ENCODE assay signal across 1 cellular context in the genomic region with DNA sequence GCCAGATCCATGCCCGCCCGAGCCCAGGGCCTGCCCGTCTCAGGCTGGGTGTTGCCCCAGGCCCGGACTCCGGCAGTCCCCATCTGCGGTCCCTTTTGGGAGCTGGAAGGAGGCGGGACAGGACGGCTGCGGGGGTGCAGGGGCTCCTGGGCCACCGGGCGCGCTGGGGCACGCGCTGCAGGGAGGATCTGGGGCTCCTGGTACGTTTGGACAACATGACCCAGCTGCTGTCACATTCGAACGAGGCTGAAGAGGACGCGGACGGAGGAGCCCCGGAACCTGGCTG.
TF ChIP-seq lines count a peak whose summit lies in the region.

No MANE protein-coding gene starts in this region.

TF ChIP-seq in K562, 482 proteins besides CTCF, POLR2A, EP300 and RAD21 (continued from another document and continues in another):
- TF ChIP-seq MXD1 (CRISPR knock-in tag; IDR thresholded peaks at IDR 0.05; ENCODE audit: borderline replicate concordance, poor library complexity, severe bottlenecking) (no peak), SMARCA5 (IDR thresholded peaks at IDR 0.05) (no peak), FOXM1 (IDR thresholded peaks at IDR 0.05; ENCODE audit: low read depth) (no peak), FOXM1 (CRISPR knock-in tag; IDR thresholded peaks at IDR 0.05; ENCODE audit: low read depth) (peak; percentile 49; the same call in 1 of the 2 replicates), ZNF12 (CRISPR knock-in tag; IDR thresholded peaks at IDR 0.05) (peak; percentile 64; the same call in 1 of the 2 replicates), CBX8 (IDR thresholded peaks at IDR 0.05; ENCODE audit: borderline replicate concordance, extremely low read depth, low read depth, low read length, poor library complexity, severe bottlenecking) (no peak), ZNF76 (CRISPR knock-in tag; IDR thresholded peaks at IDR 0.05; ENCODE audit: borderline replicate concordance) (peak; percentile 41; the same call in 1 of the 2 replicates), RBM14 (IDR thresholded peaks at IDR 0.05; ENCODE audit: borderline replicate concordance, insufficient read depth, low read depth, low read length) (0 out of 2 replicates have a peak, but pooled peaks have one; percentile 66), REST (CRISPR knock-in tag; IDR thresholded peaks at IDR 0.05; ENCODE audit: low read depth) (peak; percentile 51; the same call in 1 of the 2 replicates), ZBTB33 (CRISPR knock-in tag; IDR thresholded peaks at IDR 0.05) (peak; percentile 58; the same call in 1 of the 2 replicates), ZNF766 (CRISPR knock-in tag; conservative IDR thresholded peaks at IDR 0.05) (0 out of 2 replicates have a peak, but pooled peaks have one; percentile 3), TFE3 (CRISPR knock-in tag; IDR thresholded peaks at IDR 0.05) (no peak), ZNF592 (IDR thresholded peaks at IDR 0.05) (peak; percentile 42), GATA2 (CRISPR knock-in tag; IDR thresholded peaks at IDR 0.05) (peak; percentile 4; the same call in 1 of the 2 replicates), NRF1 (conservative IDR thresholded peaks at IDR 0.05 in 1 of 2, IDR thresholded peaks at IDR 0.05 in 1 of 2) (peak in 1 of 2 experiments; percentile 43; a peak in 1 of 4 replicates), KLF13 (tag; IDR thresholded peaks at IDR 0.05; ENCODE audit: borderline replicate concordance, low read depth) (no peak), FIP1L1 (IDR thresholded peaks at IDR 0.05; ENCODE audit: low read depth, low read length, poor library complexity, severe bottlenecking) (peak; percentile 25), EGR1 (conservative IDR thresholded peaks at IDR 0.05) (peak; percentile 18; the same call in 1 of the 2 replicates)
- TF ChIP-seq, protein P1, sequence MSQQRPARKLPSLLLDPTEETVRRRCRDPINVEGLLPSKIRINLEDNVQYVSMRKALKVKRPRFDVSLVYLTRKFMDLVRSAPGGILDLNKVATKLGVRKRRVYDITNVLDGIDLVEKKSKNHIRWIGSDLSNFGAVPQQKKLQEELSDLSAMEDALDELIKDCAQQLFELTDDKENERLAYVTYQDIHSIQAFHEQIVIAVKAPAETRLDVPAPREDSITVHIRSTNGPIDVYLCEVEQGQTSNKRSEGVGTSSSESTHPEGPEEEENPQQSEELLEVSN (IDR thresholded peaks at IDR 0.05; ENCODE audit: borderline replicate concordance in 1 of 2, extremely low read depth in 1 of 2, insufficient read depth in 1 of 2, insufficient read length in 1 of 2, low read depth in 1 of 2, low read length in 1 of 2, poor library complexity in 1 of 2, severe bottlenecking in 1 of 2): peak; percentile 13 to 59
- TF ChIP-seq, protein P2, sequence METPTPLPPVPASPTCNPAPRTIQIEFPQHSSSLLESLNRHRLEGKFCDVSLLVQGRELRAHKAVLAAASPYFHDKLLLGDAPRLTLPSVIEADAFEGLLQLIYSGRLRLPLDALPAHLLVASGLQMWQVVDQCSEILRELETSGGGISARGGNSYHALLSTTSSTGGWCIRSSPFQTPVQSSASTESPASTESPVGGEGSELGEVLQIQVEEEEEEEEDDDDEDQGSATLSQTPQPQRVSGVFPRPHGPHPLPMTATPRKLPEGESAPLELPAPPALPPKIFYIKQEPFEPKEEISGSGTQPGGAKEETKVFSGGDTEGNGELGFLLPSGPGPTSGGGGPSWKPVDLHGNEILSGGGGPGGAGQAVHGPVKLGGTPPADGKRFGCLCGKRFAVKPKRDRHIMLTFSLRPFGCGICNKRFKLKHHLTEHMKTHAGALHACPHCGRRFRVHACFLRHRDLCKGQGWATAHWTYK (CRISPR knock-in tag; IDR thresholded peaks at IDR 0.05): no peak
- TF ChIP-seq, protein P3, sequence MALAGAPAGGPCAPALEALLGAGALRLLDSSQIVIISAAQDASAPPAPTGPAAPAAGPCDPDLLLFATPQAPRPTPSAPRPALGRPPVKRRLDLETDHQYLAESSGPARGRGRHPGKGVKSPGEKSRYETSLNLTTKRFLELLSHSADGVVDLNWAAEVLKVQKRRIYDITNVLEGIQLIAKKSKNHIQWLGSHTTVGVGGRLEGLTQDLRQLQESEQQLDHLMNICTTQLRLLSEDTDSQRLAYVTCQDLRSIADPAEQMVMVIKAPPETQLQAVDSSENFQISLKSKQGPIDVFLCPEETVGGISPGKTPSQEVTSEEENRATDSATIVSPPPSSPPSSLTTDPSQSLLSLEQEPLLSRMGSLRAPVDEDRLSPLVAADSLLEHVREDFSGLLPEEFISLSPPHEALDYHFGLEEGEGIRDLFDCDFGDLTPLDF (CRISPR knock-in tag; IDR thresholded peaks at IDR 0.05): no peak
